Comparison of ENCODE assay signal across 19 cellular contexts in the genomic region with DNA sequence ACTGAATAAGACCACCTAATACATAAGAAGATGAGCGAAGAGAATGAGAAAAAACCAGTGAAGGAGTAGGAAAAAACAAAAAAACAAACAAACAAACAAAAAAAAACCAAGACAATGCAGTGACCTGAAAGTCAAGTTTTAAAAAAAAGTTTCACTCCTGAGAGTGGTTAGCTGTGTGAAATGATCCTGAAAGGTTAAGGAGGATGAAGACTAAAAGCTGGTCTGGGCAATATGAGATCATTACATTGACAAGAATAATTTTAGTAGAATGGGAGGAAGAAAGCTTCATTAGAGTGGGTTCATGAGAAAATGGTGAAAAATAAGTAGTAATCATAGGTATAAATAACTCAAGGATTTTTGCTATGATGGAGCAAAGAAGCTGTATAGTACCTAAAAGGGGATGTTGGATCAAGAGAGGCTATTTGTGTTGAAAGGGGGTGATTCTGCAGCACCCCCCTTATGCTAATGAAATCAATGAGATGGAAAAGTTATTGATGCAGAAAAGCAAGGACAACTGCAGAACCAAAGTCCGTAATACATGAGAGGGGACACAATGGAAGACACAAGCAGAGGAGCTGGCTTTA.
A peak's percentile ranks its signal among the peaks of the same experiment; 100 is the strongest.
DNase-seq lines count a peak whose midpoint lies in the region; ATAC-seq and TF ChIP-seq lines count a peak whose summit lies in the region.
"Had no signal": no experiment of that assay in that cellular context is flagged by ENCODE, and none has a peak within 500 bp of the region (broad histone marks: within the 10 kb centered on the region; RNA-seq: fewer than 3 reads in every experiment).

No MANE protein-coding gene starts in this region.

- no peaks in the 10 kb centered on the region for H3K27me3 Mint-ChIP-seq in central memory CD8-positive, alpha-beta T cell
- H3K27me3 Mint-ChIP-seq: naive thymus-derived CD8-positive, alpha-beta T cell had no signal

- DNase-seq in central memory CD8-positive, alpha-beta T cell (ENCODE audit: low spot score in 2 of 2): no peak
- DNase-seq in heart left ventricle (no peak), middle frontal gyrus (ENCODE audit: extremely low spot score, low spot score) (no peak), vagina (ENCODE audit: extremely low spot score in 2 of 2) (no peak), activated gamma-delta T cell treated with Interleukin-2 at 50 U/mL for 16 hours (no peak)
- DNase-seq: activated CD8-positive, alpha-beta memory T cell treated with anti-CD3 and anti-CD28 coated beads for 24 hours; activated effector memory CD4-positive, alpha-beta T cell treated with Interleukin-2 at 50 U/mL for 16 hours; colonic mucosa; naive thymus-derived CD8-positive, alpha-beta T cell; NCI-H1092; NCI-H2107; NCI-H69; Peyer's patch had no signal

- WGBS in heart left ventricle, 4 donors: 50 to 96% (median 84%) methylated on average over 2 of the region's 2 CpGs

- peak overlapping the region; percentile 58 for H3K27ac Mint-ChIP-seq in central memory CD8-positive, alpha-beta T cell (ENCODE audit: low read depth)

- H3K4me3 ChIP-seq in heart left ventricle (no peak overlapping the region), vagina (no peak overlapping the region)
- H3K4me3 ChIP-seq: colonic mucosa, gastroesophageal sphincter, Peyer's patch had no signal

- H3K4me3 Mint-ChIP-seq in central memory CD8-positive, alpha-beta T cell: no peak overlapping the region
- H3K4me3 Mint-ChIP-seq: naive thymus-derived CD8-positive, alpha-beta T cell had no signal

- H3K27ac ChIP-seq in heart left ventricle (no peak overlapping the region), vagina (no peak overlapping the region)
- H3K27ac ChIP-seq: colonic mucosa, epithelial cell of prostate, gastroesophageal sphincter, Peyer's patch had no signal

- peaks cover 25% of the 10 kb centered on the region for H3K36me3 Mint-ChIP-seq in central memory CD8-positive, alpha-beta T cell (ENCODE audit: insufficient read depth)

- H3K4me1 Mint-ChIP-seq in central memory CD8-positive, alpha-beta T cell: peaks cover 27% of the 10 kb centered on the region

- peaks cover 0 to 16% (median 0%) of the 10 kb centered on the region in 12 donors for H3K4me1 ChIP-seq in heart left ventricle
- H3K4me1 ChIP-seq in vagina: peaks cover 14% of the 10 kb centered on the region
- H3K4me1 ChIP-seq: colonic mucosa, Peyer's patch had no signal

- H3K36me3 ChIP-seq in heart left ventricle: peaks cover 0 to 49% (median 29%) of the 10 kb centered on the region in 9 donors
- H3K36me3 ChIP-seq in vagina: no peaks in the 10 kb centered on the region
- H3K36me3 ChIP-seq: colonic mucosa had no signal

- no peak for TF ChIP-seq CTCF in heart left ventricle (IDR thresholded peaks at IDR 0.05)
- TF ChIP-seq CTCF in vagina (IDR thresholded peaks at IDR 0.05): no peak

- no peaks in the 10 kb centered on the region for H3K9me3 Mint-ChIP-seq in central memory CD8-positive, alpha-beta T cell

- TF ChIP-seq POLR2A in heart left ventricle (IDR thresholded peaks at IDR 0.05): no peak
- TF ChIP-seq POLR2A in vagina (IDR thresholded peaks at IDR 0.05): no peak

- no peaks in the 10 kb centered on the region for H3K27me3 ChIP-seq in heart left ventricle
- H3K27me3 ChIP-seq in vagina: no peaks in the 10 kb centered on the region
- H3K27me3 ChIP-seq: colonic mucosa, gastroesophageal sphincter, Peyer's patch had no signal

- ATAC-seq in GM18498 (IDR thresholded peaks at IDR 0.05; ENCODE audit: unreplicated experiment) (peak; percentile 79), GM19438 (IDR thresholded peaks at IDR 0.05; ENCODE audit: low read depth, unreplicated experiment) (peak; percentile 79), HG02885 (IDR thresholded peaks at IDR 0.05; ENCODE audit: poor library complexity, unreplicated experiment) (peak; percentile 77), heart left ventricle (no peak)
- ATAC-seq in central memory CD8-positive, alpha-beta T cell (replicated peaks; ENCODE audit: extremely low read depth, poor library complexity, severe bottlenecking): no peak
- ATAC-seq: gastroesophageal sphincter; naive thymus-derived CD8-positive, alpha-beta T cell; SK-N-SH treated with all-trans-retinoic acid at 6 μM for 48 hours had no signal

- intact Hi-C loops in heart left ventricle (cut with DNase I) (no loop called here), vagina (cut with DNase I) (no loop called here)

- no peaks in the 10 kb centered on the region for H3K9me3 ChIP-seq in heart left ventricle
- H3K9me3 ChIP-seq in vagina: no peaks in the 10 kb centered on the region
- H3K9me3 ChIP-seq: colonic mucosa, gastroesophageal sphincter, Peyer's patch had no signal

Comparison
In these comparisons a context has a peak if more than half of its experiments do, and no peak if none do; other contexts are left out.
1. ATAC-seq: peak in GM18498 (single experiment), GM19438 (single experiment) and HG02885 (single experiment); none in central memory CD8-positive, alpha-beta T cell (single experiment) and heart left ventricle (0 of 4).